Comparison of ENCODE assay signal across 11 cellular contexts in the genomic region with DNA sequence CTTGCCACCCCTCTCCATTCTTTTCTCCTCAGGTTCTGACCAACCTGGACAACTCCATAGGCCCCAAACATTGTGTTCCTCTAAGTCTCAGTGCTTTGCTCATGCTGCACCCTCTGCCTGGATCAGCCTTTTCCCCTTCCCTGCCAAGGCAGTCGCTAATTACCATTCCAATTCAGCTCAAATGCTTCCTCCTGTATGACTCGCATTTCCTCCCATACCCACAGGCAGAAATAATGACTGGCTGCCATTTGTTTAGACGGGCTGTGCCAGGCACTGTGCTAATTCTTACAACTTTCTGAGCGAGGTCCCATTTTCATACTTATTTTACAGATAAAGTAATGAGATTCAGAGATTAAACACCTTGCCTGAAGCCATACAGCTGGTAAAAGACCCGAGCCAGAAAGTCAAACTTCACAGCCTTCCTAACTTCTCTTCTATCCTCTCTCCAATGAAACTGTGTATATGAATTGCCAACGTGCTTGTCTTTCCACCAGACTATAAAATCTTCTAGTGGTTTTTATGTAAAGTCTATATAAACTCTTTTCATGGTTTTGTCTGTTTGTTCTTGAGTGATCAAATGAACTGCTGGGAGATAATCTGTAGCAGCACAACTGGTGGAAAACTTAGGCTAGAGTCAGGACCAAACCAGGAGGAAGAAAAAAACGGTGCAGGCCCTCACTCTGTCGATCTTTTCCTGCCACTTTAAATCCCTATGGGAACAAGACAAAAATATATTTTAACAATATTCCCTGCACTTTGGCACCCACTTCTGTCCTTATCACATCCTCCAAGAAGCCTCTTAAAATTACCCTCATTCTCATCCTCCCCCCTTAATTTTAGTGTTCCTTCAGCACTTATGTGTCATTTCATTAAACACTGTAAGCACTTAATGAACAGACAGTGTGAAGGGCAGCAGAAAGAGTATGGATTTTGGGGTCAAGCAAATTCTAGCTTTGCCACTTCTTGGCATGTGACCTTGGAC. TPM values are rescaled to one million over a fixed set of nuclear protein-coding genes. Genes with fewer than 3 reads are reported as not detected.
DNase-seq lines count a peak whose midpoint lies in the region; ATAC-seq, FAIRE-seq and TF ChIP-seq lines count a peak whose summit lies in the region.
"Had no signal": no experiment of that assay in that cellular context is flagged by ENCODE, and none has a peak within 500 bp of the region (broad histone marks: within the 10 kb centered on the region; RNA-seq: fewer than 3 reads in every experiment).

No MANE protein-coding gene starts in this region.

- 53% methylated on average over 8 of the region's 8 CpGs for WGBS in GM23248 (ENCODE audit: low coverage in 1 of 2, low lambda C conversion rate in 2 of 2, missing lambda C conversion rate in 2 of 2), 2 experiments
- WGBS in pancreas, 2 donors, result 56 to 62% methylated on average over 8 of the region's 8 CpGs

- H4K20me1 ChIP-seq in GM23248 (ENCODE audit: insufficient read depth), result no peaks in the 10 kb centered on the region

- H3K27ac ChIP-seq in GM23248, result peak overlapping the region; percentile 20; the same call in 1 of the 2 replicates
- no peak overlapping the region for H3K27ac ChIP-seq in pancreas
- no peak overlapping the region for H3K27ac ChIP-seq in brain microvascular endothelial cell

- H3K27me3 ChIP-seq in GM23248 (replicated peaks; ENCODE audit: insufficient read depth) (no peaks in the 10 kb centered on the region), pancreas (no peaks in the 10 kb centered on the region), brain microvascular endothelial cell (replicated peaks) (no peaks in the 10 kb centered on the region)

- peaks cover 22% of the 10 kb centered on the region for H3K36me3 ChIP-seq in GM23248 (ENCODE audit: low read depth)
- no peaks in the 10 kb centered on the region for H3K36me3 ChIP-seq in pancreas
- H3K36me3 ChIP-seq in brain microvascular endothelial cell (replicated peaks), result no peaks in the 10 kb centered on the region

- H3K9me3 ChIP-seq in GM23248 (ENCODE audit: low read depth) (no peaks in the 10 kb centered on the region), pancreas (no peaks in the 10 kb centered on the region)

- H3K4me3 ChIP-seq in GM23248 (no peak overlapping the region), pancreas (no peak overlapping the region), brain microvascular endothelial cell (ENCODE audit: low read depth, low read length) (no peak overlapping the region)

- CTCF ChIA-PET in HEK293T (lab: Yijun Ruan, JAX), result no interaction called here

- TF ChIP-seq CTCF in pancreas (IDR thresholded peaks at IDR 0.05) (no peak), brain microvascular endothelial cell (IDR thresholded peaks at IDR 0.05; ENCODE audit: low read depth, low read length, missing control alignments) (no peak)

- intact Hi-C loops in pancreas (cut with DNase I), result no loop called here

- in situ Hi-C loops in GM23248 (cut with MboI) (no loop called here), brain microvascular endothelial cell (cut with HindIII; ENCODE audit: low pct_ligation_motif_present, low sequenced_read_pairs) (no loop called here)

- FAIRE-seq in pancreas (lab: Jason Lieb, UNC), result no peak

- H3K4me2 ChIP-seq in GM23248 (ENCODE audit: unreplicated experiment), result peak overlapping the region; percentile 10

- H3K4me1 ChIP-seq in GM23248 (ENCODE audit: insufficient read depth) (peaks cover 29% of the 10 kb centered on the region), pancreas (no peaks in the 10 kb centered on the region)

- peak; percentile 76 for DNase-seq in GM23248
- peak; percentile 31 for DNase-seq in NCI-H128 (lab: John Stamatoyannopoulos, UW; ENCODE audit: unreplicated experiment)
- DNase-seq in amniotic epithelial cell (ENCODE audit: low read depth), result peak; percentile 14
- peak; percentile 57 to 70 for DNase-seq in lung microvascular endothelial cell (ENCODE audit: low read depth in 2 of 2)
- DNase-seq in pancreas, result no peak
- no peak for DNase-seq in brain microvascular endothelial cell
- no peak for DNase-seq in HEK293T (ENCODE audit: extremely low spot score)
- no peak for DNase-seq in D341Med (ENCODE audit: low spot score)
- DNase-seq: activated CD4-positive, alpha-beta T cell treated with anti-CD3 and anti-CD28 coated beads, Interleukin-2, amount 50 U/mL, for 48 hours; hippocampal formation; OCI-M1 had no signal

- H3K9ac ChIP-seq in GM23248, result no peak overlapping the region

- ATAC-seq in pancreas, result no peak

- H3K9me2 ChIP-seq in GM23248 (ENCODE audit: insufficient read depth), result no peaks in the 10 kb centered on the region

- peaks cover 16% of the 10 kb centered on the region for H3F3A ChIP-seq in GM23248 (ENCODE audit: insufficient read depth)

- POLR2A ChIA-PET in HEK293T (lab: Yijun Ruan, JAX), result no interaction called here

- peaks cover 81% of the 10 kb centered on the region for H3K79me2 ChIP-seq in GM23248 (ENCODE audit: insufficient read depth)

- H2AFZ ChIP-seq in GM23248, result no peak overlapping the region

TF ChIP-seq in HEK293T, 16 proteins besides CTCF, POLR2A, EP300 and RAD21:
- TF ChIP-seq SUZ12 (IDR thresholded peaks at IDR 0.05), result no peak
- TF ChIP-seq ARNT (IDR thresholded peaks at IDR 0.05), result no peak
- no peak for TF ChIP-seq FOXA1 (IDR thresholded peaks at IDR 0.05)
- TF ChIP-seq, protein P1, sequence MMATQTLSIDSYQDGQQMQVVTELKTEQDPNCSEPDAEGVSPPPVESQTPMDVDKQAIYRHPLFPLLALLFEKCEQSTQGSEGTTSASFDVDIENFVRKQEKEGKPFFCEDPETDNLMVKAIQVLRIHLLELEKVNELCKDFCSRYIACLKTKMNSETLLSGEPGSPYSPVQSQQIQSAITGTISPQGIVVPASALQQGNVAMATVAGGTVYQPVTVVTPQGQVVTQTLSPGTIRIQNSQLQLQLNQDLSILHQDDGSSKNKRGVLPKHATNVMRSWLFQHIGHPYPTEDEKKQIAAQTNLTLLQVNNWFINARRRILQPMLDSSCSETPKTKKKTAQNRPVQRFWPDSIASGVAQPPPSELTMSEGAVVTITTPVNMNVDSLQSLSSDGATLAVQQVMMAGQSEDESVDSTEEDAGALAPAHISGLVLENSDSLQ (IDR thresholded peaks at IDR 0.05), result no peak
- TF ChIP-seq TARDBP (IDR thresholded peaks at IDR 0.05), result no peak
- TF ChIP-seq FOXK2 (IDR thresholded peaks at IDR 0.05), result no peak
- no peak for TF ChIP-seq FOXM1 (IDR thresholded peaks at IDR 0.05; ENCODE audit: borderline replicate concordance)
- no peak for TF ChIP-seq SP1 (IDR thresholded peaks at IDR 0.05)
- no peak for TF ChIP-seq NFRKB (IDR thresholded peaks at IDR 0.05)
- no peak for TF ChIP-seq ELF4 (IDR thresholded peaks at IDR 0.05)
- TF ChIP-seq CTBP1 (IDR thresholded peaks at IDR 0.05; ENCODE audit: borderline replicate concordance), result no peak

RNA-seq across cellular contexts. Expression of a gene that starts 33.7 kb away (rescaled TPM):
- total RNA-seq in GM23248 (2014; rRNA removed; shearing (Covaris generic)), result 65.3 and 67.3 TPM in 2 replicates
- polyA plus RNA-seq in GM23248 (2016; fragmentation: Nextera tagmentation; extraction: Ambion mirVana) (54.2 and 54.9 TPM in 2 replicates), pancreas (1 to 10 TPM in 1 of 2 donors, under 1 TPM in 1; 0.72 to 5.7 TPM)
- total RNA-seq in lung microvascular endothelial cell (1.2 and 6.8 TPM in 2 replicates), pancreas (1 to 10 TPM in 3 of 6 donors, under 1 TPM in 3; 0.69 to 5.7 (median 1.6) TPM)

Comparison
In these comparisons a context has a peak if more than half of its experiments do, and no peak if none do; other contexts are left out.
1. DNase-seq: peak in GM23248 (single experiment), NCI-H128 (single experiment), amniotic epithelial cell (single experiment) and lung microvascular endothelial cell (2 of 2); none in pancreas (0 of 6), brain microvascular endothelial cell (single experiment), HEK293T (single experiment) and D341Med (single experiment).